ENCODE assay signal across 9 cellular contexts in genomic region chr10:77637986-77638765, GRCh38. TPM values are rescaled to one million over a fixed set of nuclear protein-coding genes. Genes with fewer than 3 reads are reported as not detected.
DNase-seq lines count a peak whose midpoint lies in the region; ATAC-seq, FAIRE-seq and TF ChIP-seq lines count a peak whose summit lies in the region.
"Had no signal": no experiment of that assay in that cellular context is flagged by ENCODE, and none has a peak within 500 bp of the region (broad histone marks: within the 10 kb centered on the region; RNA-seq: fewer than 3 reads in every experiment).

No MANE protein-coding gene starts in this region.

- DNase-seq in NCI-H345 (lab: John Stamatoyannopoulos, UW) (peak; percentile 20), NCI-H345 treated with DMSO at 0.1 percent for 48 hours (lab: John Stamatoyannopoulos, UW; ENCODE audit: unreplicated experiment) (no peak), Panc1 (ENCODE audit: low read depth, low spot score) (no peak), fibroblast of pulmonary artery (ENCODE audit: low read depth) (peak; percentile 29), ovary (peak in 4 of 5 donors; percentile 36 to 76 (median 48)), GM19239 (ENCODE audit: insufficient read length, low spot score) (no peak), putamen (ENCODE audit: low spot score) (no peak), activated gamma-delta T cell treated with Interleukin-2 at 50 U/mL for 16 hours (no peak)

- no peak for TF ChIP-seq POLR2A in ovary (IDR thresholded peaks at IDR 0.05)

- no TSS peak for BruUV-seq in Panc1 (replicated peaks; lab: Mats Ljungman, UMichigan)

- H3K36me3 ChIP-seq in Panc1 (ENCODE audit: control insufficient read depth, insufficient read depth, low read length) (no peaks in the 10 kb centered on the region), ovary (no peaks in the 10 kb centered on the region)

- TF ChIP-seq EP300 in ovary (IDR thresholded peaks at IDR 0.05), result no peak

- H3K9me3 ChIP-seq in Panc1 (ENCODE audit: control insufficient read depth, insufficient read depth, low read depth, low read length), result no peaks in the 10 kb centered on the region
- no peaks in the 10 kb centered on the region for H3K9me3 ChIP-seq in ovary

- 1 to 2% (median 1%) methylated on average over 60 to 104 of the region's 104 CpGs for WGBS in ovary, 3 donors

- CTCF ChIA-PET in Panc1 (lab: Charles Lee), result interaction anchor here (0.6 kb wide), 1 partner anchor 480 kb away, joined by 4 read pairs; no protein-coding TSS in a partner anchor

- H3K27ac ChIP-seq in Panc1 (ENCODE audit: low read length) (peak overlapping the region; percentile 59; the same call in 1 of the 2 replicates), ovary (no peak overlapping the region)

- no peak for FAIRE-seq in GM19239 (lab: Jason Lieb, UNC)
- FAIRE-seq: G401.6 had no signal

- ATAC-seq in Panc1, result peak; percentile 54

- H3K4me1 ChIP-seq in Panc1 (ENCODE audit: control insufficient read depth, insufficient read depth, low read length) (peaks cover 33% of the 10 kb centered on the region), ovary (ENCODE audit: insufficient read depth) (peaks cover 3% of the 10 kb centered on the region)

- TF ChIP-seq CTCF in Panc1 (IDR thresholded peaks at IDR 0.05) (peak; percentile 39; the same call in 1 of the 2 replicates), fibroblast of pulmonary artery (IDR thresholded peaks at IDR 0.05; ENCODE audit: low read length, missing control alignments) (no peak), ovary (IDR thresholded peaks at IDR 0.05) (no peak)

- POLR2A ChIA-PET in Panc1 (lab: Charles Lee), result interaction anchor here (0.6 to 0.7 kb wide), 2 partner anchors 121 to 150 kb away, joined by 3 to 4 read pairs; no protein-coding TSS in a partner anchor

- intact Hi-C loops in Panc1 (cut with micrococcal nuclease; ENCODE audit: unreplicated experiment), result no loop called here
- intact Hi-C loops in ovary (cut with DNase I), result loop anchor here in 3 of 4 donors (2.0 to 10.0 kb wide), 4 partner anchors 243 to 471 kb away; no protein-coding TSS in a partner anchor

- H3K27me3 ChIP-seq in Panc1 (ENCODE audit: control insufficient read depth, insufficient read depth, low read length) (no peaks in the 10 kb centered on the region), ovary (no peaks in the 10 kb centered on the region)

- in situ Hi-C loops in Panc1 (cut with HindIII; ENCODE audit: low pct_unique_long_range_greater_than_20kb, low sequenced_read_pairs), result no loop called here

- peak overlapping the region; percentile 52 to 87 for H3K4me3 ChIP-seq in Panc1 (ENCODE audit: low read depth in 2 of 2, low read length in 2 of 2)
- H3K4me3 ChIP-seq in fibroblast of pulmonary artery (replicated peaks; ENCODE audit: low read depth, low read length), result peak overlapping the region; percentile 25
- peak overlapping the region; percentile 54 for H3K4me3 ChIP-seq in ovary

RNA-seq across cellular contexts. Expression of gene KCNMA1, which starts 0.6 kb away (rescaled TPM):
- total RNA-seq in Panc1 (2021; ENCODE audit: unreplicated experiment) (91.9 TPM), ovary (10 to 100 TPM in 6 of 7 donors, 1 to 10 TPM in 1; 7.0 to 74.5 (median 25.1) TPM)
- polyA plus RNA-seq in Panc1 (2012; ENCODE audit: insufficient read length), result 75.5 TPM
- polyA plus RNA-seq in ovary, result 10 to 100 TPM; 10.7 to 83.8 TPM

Comparison
In these comparisons a context has a peak if more than half of its experiments do, and no peak if none do; other contexts are left out.
1. DNase-seq: peak in NCI-H345 (single experiment), fibroblast of pulmonary artery (single experiment) and ovary (4 of 5); none in NCI-H345 treated with DMSO at 0.1 percent for 48 hours (single experiment), Panc1 (single experiment), GM19239 (single experiment), putamen (single experiment) and activated gamma-delta T cell treated with Interleukin-2 at 50 U/mL for 16 hours (single experiment).
2. Peak in every context shown above with its lines, with median percentiles within 50 percentile points of each other: H3K4me3 ChIP-seq.